ENCODE assay signal across 13 cellular contexts in genomic region chr6:17700421-17701416, GRCh38. TPM values are rescaled to one million over a fixed set of nuclear protein-coding genes. Genes with fewer than 3 reads are reported as not detected.
DNase-seq lines count a peak whose midpoint lies in the region; ATAC-seq, FAIRE-seq and TF ChIP-seq lines count a peak whose summit lies in the region.
"Had no signal": no experiment of that assay in that cellular context is flagged by ENCODE, and none has a peak within 500 bp of the region (broad histone marks: within the 10 kb centered on the region; RNA-seq: fewer than 3 reads in every experiment).

No MANE protein-coding gene starts in this region.

- H3K4me1 Mint-ChIP-seq in T-helper 2 cell treated with Interferon-gamma antibody and Interleukin-4, amounts not matched to agents 5 μg/mL and 100 μg/mL, for 36 hours (ENCODE audit: low read depth): peaks cover 35% of the 10 kb centered on the region
- H3K4me1 Mint-ChIP-seq in activated B cell treated with CpG ODN at 0.5 μM for 24 hours: peaks cover 80% of the 10 kb centered on the region
- peaks cover 35% of the 10 kb centered on the region in 2 donors for H3K4me1 Mint-ChIP-seq in natural killer cell treated with Interleukin-12 subunit alpha and Interleukin-12 subunit beta and Interleukin-15 and Interleukin-18, amount 100 ng/mL, for 72 hours (ENCODE audit: low read depth in 2 of 2)

- H3K36me3 Mint-ChIP-seq in T-helper 2 cell treated with Interferon-gamma antibody and Interleukin-4, amounts not matched to agents 5 μg/mL and 100 μg/mL, for 36 hours (ENCODE audit: low read depth): peaks cover 31% of the 10 kb centered on the region
- H3K36me3 Mint-ChIP-seq in activated B cell treated with CpG ODN at 0.5 μM for 24 hours (ENCODE audit: low read depth): peaks cover 18% of the 10 kb centered on the region
- no peaks in the 10 kb centered on the region for H3K36me3 Mint-ChIP-seq in natural killer cell treated with Interleukin-12 subunit alpha and Interleukin-12 subunit beta and Interleukin-15 and Interleukin-18, amount 100 ng/mL, for 72 hours

- POLR2A ChIA-PET in activated B cell treated with CpG ODN at 0.5 μM for 24 hours (lab: Charles Lee): interaction anchor here (0.6 to 1.6 kb wide), 2 partner anchors 100 to 560 kb away, joined by 4 to 7 read pairs; partner anchors contain the start of gene FAM8A1

- no peak for FAIRE-seq in GM12892 (lab: Jason Lieb, UNC)
- FAIRE-seq: A204.1 had no signal

- no peak for DNase-seq in T-helper 2 cell treated with Interferon-gamma antibody and Interleukin-4, amounts not matched to agents 5 μg/mL and 100 μg/mL, for 36 hours (ENCODE audit: low spot score)
- DNase-seq in T-helper 2 cell (no peak), Kasumi-1 (lab: John Stamatoyannopoulos, UW) (peak; percentile 71 to 79), activated B cell treated with CpG ODN at 0.5 μM for 24 hours (no peak), NCI-H2227 treated with DMSO at 0.1 percent for 48 hours (lab: John Stamatoyannopoulos, UW) (no peak), GM12892 (ENCODE audit: insufficient read length) (no peak)
- DNase-seq in natural killer cell treated with Interleukin-12 subunit alpha and Interleukin-12 subunit beta and Interleukin-15 and Interleukin-18, amount 100 ng/mL, for 72 hours (ENCODE audit: low spot score): no peak
- DNase-seq: activated naive CD8-positive, alpha-beta T cell treated with anti-CD3 and anti-CD28 coated beads, Interleukin-2, amount 10 ng/mL, durations not matched to agents 7 days and 5 days; dorsolateral prefrontal cortex; T1000; uterus had no signal

- H3K9me3 Mint-ChIP-seq in T-helper 2 cell treated with Interferon-gamma antibody and Interleukin-4, amounts not matched to agents 5 μg/mL and 100 μg/mL, for 36 hours: no peaks in the 10 kb centered on the region
- H3K9me3 Mint-ChIP-seq in activated B cell treated with CpG ODN at 0.5 μM for 24 hours: no peaks in the 10 kb centered on the region
- no peaks in the 10 kb centered on the region for H3K9me3 Mint-ChIP-seq in natural killer cell treated with Interleukin-12 subunit alpha and Interleukin-12 subunit beta and Interleukin-15 and Interleukin-18, amount 100 ng/mL, for 72 hours
- H3K9me3 Mint-ChIP-seq: activated naive CD8-positive, alpha-beta T cell treated with anti-CD3 and anti-CD28 coated beads, Interleukin-2, amount 10 ng/mL, durations not matched to agents 7 days and 5 days had no signal

- intact Hi-C loops in activated B cell treated with CpG ODN at 0.5 μM for 24 hours (cut with micrococcal nuclease): loop anchor here (5.0 to 10.0 kb wide), 6 partner anchors 117 to 1796 kb away; partner anchors contain the start of genes ATXN1 and NHLRC1

- no peak for TF ChIP-seq POLR2A in GM12892 (IDR thresholded peaks at IDR 0.05; ENCODE audit: low read depth, low read length)

- CTCF ChIA-PET in activated B cell treated with CpG ODN at 0.5 μM for 24 hours (lab: Charles Lee): interaction anchor here (0.6 to 2.5 kb wide), 6 partner anchors 9 to 807 kb away, joined by 3 to 9 read pairs (median 3); no protein-coding TSS in a partner anchor

- H3K27me3 Mint-ChIP-seq in T-helper 2 cell treated with Interferon-gamma antibody and Interleukin-4, amounts not matched to agents 5 μg/mL and 100 μg/mL, for 36 hours (ENCODE audit: low read depth): no peaks in the 10 kb centered on the region
- no peaks in the 10 kb centered on the region for H3K27me3 Mint-ChIP-seq in activated B cell treated with CpG ODN at 0.5 μM for 24 hours
- H3K27me3 Mint-ChIP-seq in natural killer cell treated with Interleukin-12 subunit alpha and Interleukin-12 subunit beta and Interleukin-15 and Interleukin-18, amount 100 ng/mL, for 72 hours: no peaks in the 10 kb centered on the region
- H3K27me3 Mint-ChIP-seq: activated naive CD8-positive, alpha-beta T cell treated with anti-CD3 and anti-CD28 coated beads, Interleukin-2, amount 10 ng/mL, durations not matched to agents 7 days and 5 days had no signal

- ATAC-seq in activated B cell treated with CpG ODN at 0.5 μM for 24 hours (ENCODE audit: low read depth) (no peak), GM18873 (IDR thresholded peaks at IDR 0.05; ENCODE audit: low FRiP score, unreplicated experiment) (no peak)
- no peak for ATAC-seq in natural killer cell treated with Interleukin-12 subunit alpha and Interleukin-12 subunit beta and Interleukin-15 and Interleukin-18, amount 100 ng/mL, for 72 hours

- peak overlapping the region; percentile 58 for H3K27ac Mint-ChIP-seq in T-helper 2 cell treated with Interferon-gamma antibody and Interleukin-4, amounts not matched to agents 5 μg/mL and 100 μg/mL, for 36 hours
- H3K27ac Mint-ChIP-seq in activated B cell treated with CpG ODN at 0.5 μM for 24 hours: peak overlapping the region; percentile 80
- H3K27ac Mint-ChIP-seq in natural killer cell treated with Interleukin-12 subunit alpha and Interleukin-12 subunit beta and Interleukin-15 and Interleukin-18, amount 100 ng/mL, for 72 hours: peak overlapping the region; percentile 23 to 33

- TF ChIP-seq CTCF in activated B cell treated with CpG ODN at 0.5 μM for 24 hours (IDR thresholded peaks at IDR 0.05): no peak

- H3K4me3 Mint-ChIP-seq in T-helper 2 cell treated with Interferon-gamma antibody and Interleukin-4, amounts not matched to agents 5 μg/mL and 100 μg/mL, for 36 hours: peak overlapping the region; percentile 21
- peak overlapping the region; percentile 52 for H3K4me3 Mint-ChIP-seq in activated B cell treated with CpG ODN at 0.5 μM for 24 hours
- peak overlapping the region; percentile 10 for H3K4me3 Mint-ChIP-seq in natural killer cell treated with Interleukin-12 subunit alpha and Interleukin-12 subunit beta and Interleukin-15 and Interleukin-18, amount 100 ng/mL, for 72 hours

RNA-seq across cellular contexts. Expression of gene NUP153, which starts 6.0 kb away (rescaled TPM):
- total RNA-seq in activated B cell treated with CpG ODN at 0.5 μM for 24 hours: 59.2 and 63.8 TPM in 2 replicates
- total RNA-seq in natural killer cell treated with Interleukin-12 subunit alpha and Interleukin-12 subunit beta and Interleukin-15 and Interleukin-18, amount 100 ng/mL, for 72 hours: 100 to 1,000 TPM in 1 of 2 donors, 10 to 100 TPM in 1; 76.6 to 117 TPM
- polyA plus RNA-seq in GM12892 (2012; ENCODE audit: missing spikeins): 33.3 TPM

Comparison
In these comparisons a context has a peak if more than half of its experiments do, and no peak if none do; other contexts are left out.
1. DNase-seq: peak in Kasumi-1 (2 of 2); none in T-helper 2 cell treated with Interferon-gamma antibody and Interleukin-4, amounts not matched to agents 5 μg/mL and 100 μg/mL, for 36 hours (single experiment), T-helper 2 cell (0 of 5), activated B cell treated with CpG ODN at 0.5 μM for 24 hours (single experiment), natural killer cell treated with Interleukin-12 subunit alpha and Interleukin-12 subunit beta and Interleukin-15 and Interleukin-18, amount 100 ng/mL, for 72 hours (single experiment), NCI-H2227 treated with DMSO at 0.1 percent for 48 hours (single experiment) and GM12892 (single experiment).
2. H3K27ac Mint-ChIP-seq: peak in every context shown above with its lines; median percentile 80 in activated B cell treated with CpG ODN at 0.5 μM for 24 hours; 58 in T-helper 2 cell treated with Interferon-gamma antibody and Interleukin-4, amounts not matched to agents 5 μg/mL and 100 μg/mL, for 36 hours; 28 in natural killer cell treated with Interleukin-12 subunit alpha and Interleukin-12 subunit beta and Interleukin-15 and Interleukin-18, amount 100 ng/mL, for 72 hours.
3. Peak in every context shown above with its lines, with median percentiles within 50 percentile points of each other: H3K4me3 Mint-ChIP-seq.